18 cellular contexts compared by ENCODE assay signal in genomic region chr18:34120294-34120693, GRCh38.
A peak's percentile ranks its signal among the peaks of the same experiment; 100 is the strongest.
DNase-seq lines count a peak whose midpoint lies in the region; ATAC-seq and TF ChIP-seq lines count a peak whose summit lies in the region.
"Had no signal": no experiment of that assay in that cellular context is flagged by ENCODE, and none has a peak within 500 bp of the region (broad histone marks: within the 10 kb centered on the region; RNA-seq: fewer than 3 reads in every experiment).

No MANE protein-coding gene starts in this region.

- H3K27me3 Mint-ChIP-seq in Calu3 (ENCODE audit: unreplicated experiment) (no peaks in the 10 kb centered on the region), osteocyte (ENCODE audit: unreplicated experiment) (no peaks in the 10 kb centered on the region)

- H3K9me3 Mint-ChIP-seq in Calu3 (ENCODE audit: low read depth, unreplicated experiment) (no peaks in the 10 kb centered on the region), osteocyte (ENCODE audit: unreplicated experiment) (no peaks in the 10 kb centered on the region)

- TF ChIP-seq POLR2A in body of pancreas (IDR thresholded peaks at IDR 0.05), result no peak

- 81 to 83% methylated on average over 1 of the region's 1 CpG for WGBS in body of pancreas, 2 donors

- intact Hi-C loops in Calu3 (cut with micrococcal nuclease; ENCODE audit: unreplicated experiment) (loop anchor here (2.0 kb wide), 1 partner anchor 667 kb away; no protein-coding TSS in a partner anchor), body of pancreas (cut with DNase I) (no loop called here)

- ATAC-seq in RWPE2 (ENCODE audit: low read depth), result peak; percentile 17
- ATAC-seq in body of pancreas, result no peak
- ATAC-seq in HG03439 (IDR thresholded peaks at IDR 0.05; ENCODE audit: unreplicated experiment), result no peak
- no peak for ATAC-seq in HG03460 (IDR thresholded peaks at IDR 0.05; ENCODE audit: unreplicated experiment)
- ATAC-seq: A549 had no signal

- H3K27ac ChIP-seq in RWPE2 (ENCODE audit: poor library complexity, severe bottlenecking) (peak overlapping the region; percentile 5), body of pancreas (no peak overlapping the region)
- H3K27ac ChIP-seq: A549 had no signal

- H3K9me3 ChIP-seq in RWPE2 (ENCODE audit: severe bottlenecking) (no peaks in the 10 kb centered on the region), body of pancreas (no peaks in the 10 kb centered on the region)
- H3K9me3 ChIP-seq: A549, MG63 had no signal

- H3K4me3 ChIP-seq in RWPE2 (ENCODE audit: severe bottlenecking) (no peak overlapping the region), choroid plexus epithelial cell (ENCODE audit: low read depth, low read length) (no peak overlapping the region), body of pancreas (no peak overlapping the region)
- H3K4me3 ChIP-seq: A549, MG63 had no signal

- CTCF ChIA-PET in Calu3 (lab: Charles Lee), result no interaction called here

- H3K27ac Mint-ChIP-seq in Calu3 (ENCODE audit: unreplicated experiment) (peak overlapping the region; percentile 12), osteocyte (ENCODE audit: unreplicated experiment) (peak overlapping the region; percentile 7)

- H3K4me1 ChIP-seq in RWPE2 (ENCODE audit: insufficient read depth, poor library complexity, severe bottlenecking) (peaks cover 19% of the 10 kb centered on the region), body of pancreas (peaks cover 6% of the 10 kb centered on the region)
- H3K4me1 ChIP-seq: A549 had no signal

- H3K36me3 ChIP-seq in RWPE2 (ENCODE audit: low read depth) (no peaks in the 10 kb centered on the region), body of pancreas (replicated peaks in 1 of 2; ENCODE audit: insufficient read depth in 1 of 2, low read depth in 2 of 2) (no peaks in the 10 kb centered on the region)
- H3K36me3 ChIP-seq: MG63 had no signal

- DNase-seq in Calu3, result no peak
- no peak for DNase-seq in RWPE2 (ENCODE audit: low spot score)
- DNase-seq in choroid plexus epithelial cell (ENCODE audit: low read depth), result peak; percentile 23
- DNase-seq in osteocyte (ENCODE audit: extremely low spot score, unreplicated experiment), result no peak
- DNase-seq in body of pancreas, result no peak
- no peak for DNase-seq in LoVo (ENCODE audit: low spot score)
- DNase-seq: C1 segment of cervical spinal cord, GF-D8, KG1, MG63, NCI-H1092, NCI-H345, NCI-H526 treated with DMSO at 0.1 percent for 48 hours, OCI-M1, RPMI8226 had no signal

- H3K4me3 Mint-ChIP-seq in Calu3 (ENCODE audit: low read depth, unreplicated experiment), result peak overlapping the region; percentile 24
- H3K4me3 Mint-ChIP-seq in osteocyte (ENCODE audit: unreplicated experiment), result no peak overlapping the region

- H3K36me3 Mint-ChIP-seq in Calu3 (ENCODE audit: insufficient read depth, unreplicated experiment) (peaks cover 5% of the 10 kb centered on the region), osteocyte (ENCODE audit: unreplicated experiment) (no peaks in the 10 kb centered on the region)

- H3K4me1 Mint-ChIP-seq in Calu3 (ENCODE audit: low read depth, unreplicated experiment) (peaks cover 37% of the 10 kb centered on the region), osteocyte (ENCODE audit: unreplicated experiment) (peaks cover 34% of the 10 kb centered on the region)

- no TSS peak for BruUV-seq in Calu3 (replicated peaks; lab: Mats Ljungman, UMichigan)

- TF ChIP-seq CTCF in Calu3 (IDR thresholded peaks at IDR 0.05; ENCODE audit: unreplicated experiment), result no peak
- no peak for TF ChIP-seq CTCF in RWPE2 (IDR thresholded peaks at IDR 0.05; ENCODE audit: poor library complexity, severe bottlenecking)
- no peak for TF ChIP-seq CTCF in choroid plexus epithelial cell (conservative IDR thresholded peaks at IDR 0.05; ENCODE audit: low read depth, low read length)
- TF ChIP-seq CTCF in osteocyte (IDR thresholded peaks at IDR 0.05), result no peak
- no peak for TF ChIP-seq CTCF in body of pancreas (IDR thresholded peaks at IDR 0.05)

- H3K27me3 ChIP-seq in RWPE2 (ENCODE audit: insufficient read depth, poor library complexity, severe bottlenecking) (no peaks in the 10 kb centered on the region), body of pancreas (no peaks in the 10 kb centered on the region)
- H3K27me3 ChIP-seq: MG63 had no signal
